ENCODE assay signal across 24 cellular contexts in the genomic region with DNA sequence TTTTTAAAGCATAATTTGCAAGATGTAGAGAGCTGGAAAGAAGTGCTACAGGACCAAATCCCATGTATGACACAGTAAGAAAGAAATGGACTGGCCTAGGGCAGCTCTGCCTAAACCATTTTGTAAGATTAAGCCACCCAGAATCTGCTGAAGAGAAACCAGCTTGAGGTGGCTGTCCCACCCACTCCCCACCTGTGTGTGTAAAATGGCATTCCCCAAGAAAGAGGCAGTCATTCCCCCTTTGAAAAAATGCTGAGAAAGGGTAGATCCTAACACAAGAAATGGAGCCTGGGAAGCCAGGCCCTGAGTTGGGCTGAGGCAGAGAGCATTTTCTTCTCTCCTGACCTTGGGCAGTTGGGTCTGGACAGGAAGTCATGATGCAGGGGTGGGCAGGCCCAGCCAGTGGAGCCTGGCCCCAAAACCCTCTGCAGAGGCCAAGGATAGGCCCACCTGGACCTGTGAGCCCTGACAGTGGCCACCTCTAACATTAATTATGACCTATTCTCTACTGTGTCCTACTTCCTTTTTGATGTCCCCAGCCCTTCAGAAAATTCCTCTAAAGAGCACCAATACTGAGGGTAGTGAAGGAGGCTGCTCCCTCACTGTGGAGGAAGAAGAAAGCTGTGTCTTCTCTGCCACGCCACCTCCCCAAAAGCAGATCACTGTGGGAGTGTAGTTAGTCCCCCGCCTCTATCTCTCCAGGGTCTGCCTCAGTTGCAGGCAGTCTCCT.
"Had no signal": no experiment of that assay in that cellular context is flagged by ENCODE, and none has a peak within 500 bp of the region (broad histone marks: within the 10 kb centered on the region; RNA-seq: fewer than 3 reads in every experiment).

No MANE protein-coding gene starts in this region.

- FAIRE-seq: K562 had no signal

- DNase-seq: activated CD4-positive, alpha-beta memory T cell treated with anti-CD3 and anti-CD28 coated beads for 36 hours; activated CD4-positive, alpha-beta T cell treated with anti-CD3 and anti-CD28 coated beads, Interleukin-2, amount 10 ng/mL, durations not matched to agents 7 days and 5 days; activated CD4-positive, CD25-positive, alpha-beta regulatory T cell; activated CD8-positive, alpha-beta memory T cell treated with anti-CD3 and anti-CD28 coated beads for 24 hours; activated gamma-delta T cell; activated naive CD4-positive, alpha-beta T cell treated with anti-CD3 and anti-CD28 coated beads for 36 hours; activated T-cell treated with anti-CD3 and anti-CD28 coated beads, Interleukin-2, amount 50 U/mL, for 4 hours; caudate nucleus; Kasumi-1; MV-4-11; NCI-H1092 treated with DMSO at 0.1 percent for 48 hours; NCI-H1436 treated with DMSO at 0.1 percent for 48 hours; NCI-H187; NCI-H2081; NCI-H446; NCI-H524; PC-3; SIG-M5; T-cell; T-helper 2 cell; T1000 had no signal

- H3K4me1 Mint-ChIP-seq: activated T-helper 17 cell treated with anti-CD3 and anti-CD28 coated beads, Interleukin-2, amount 50 U/mL, for 72 hours had no signal

- H3K4me3 ChIP-seq: K562 had no signal

- H3K9me3 Mint-ChIP-seq: activated CD4-positive, alpha-beta memory T cell treated with anti-CD3 and anti-CD28 coated beads for 36 hours; activated CD4-positive, alpha-beta T cell treated with anti-CD3 and anti-CD28 coated beads, Interleukin-2, amount 10 ng/mL, durations not matched to agents 7 days and 5 days; activated naive CD4-positive, alpha-beta T cell treated with anti-CD3 and anti-CD28 coated beads for 36 hours; activated T-cell treated with anti-CD3 and anti-CD28 coated beads, Interleukin-2, amount 50 U/mL, for 4 hours; activated T-helper 17 cell treated with anti-CD3 and anti-CD28 coated beads, Interleukin-2, amount 50 U/mL, for 72 hours; T-cell had no signal

- H3K36me3 Mint-ChIP-seq: activated CD4-positive, alpha-beta memory T cell treated with anti-CD3 and anti-CD28 coated beads for 36 hours; activated naive CD8-positive, alpha-beta T cell; T-cell had no signal

- ATAC-seq: activated T-cell treated with anti-CD3 and anti-CD28 coated beads, Interleukin-2, amount 50 U/mL, for 4 hours; activated T-helper 17 cell treated with anti-CD3 and anti-CD28 coated beads, Interleukin-2, amount 50 U/mL, for 72 hours; K562; PC-3; T-cell had no signal

- H3K4me3 Mint-ChIP-seq: activated CD4-positive, alpha-beta memory T cell treated with anti-CD3 and anti-CD28 coated beads for 36 hours; activated CD4-positive, alpha-beta T cell treated with anti-CD3 and anti-CD28 coated beads, Interleukin-2, amount 10 ng/mL, durations not matched to agents 7 days and 5 days; activated naive CD4-positive, alpha-beta T cell treated with anti-CD3 and anti-CD28 coated beads for 36 hours; activated naive CD8-positive, alpha-beta T cell; activated T-cell treated with anti-CD3 and anti-CD28 coated beads, Interleukin-2, amount 50 U/mL, for 4 hours; activated T-helper 17 cell treated with anti-CD3 and anti-CD28 coated beads, Interleukin-2, amount 50 U/mL, for 72 hours; T-cell had no signal

- H3K27ac Mint-ChIP-seq: activated CD4-positive, alpha-beta memory T cell treated with anti-CD3 and anti-CD28 coated beads for 36 hours; activated CD4-positive, alpha-beta T cell treated with anti-CD3 and anti-CD28 coated beads, Interleukin-2, amount 10 ng/mL, durations not matched to agents 7 days and 5 days; activated naive CD4-positive, alpha-beta T cell treated with anti-CD3 and anti-CD28 coated beads for 36 hours; activated naive CD8-positive, alpha-beta T cell; activated T-helper 17 cell treated with anti-CD3 and anti-CD28 coated beads, Interleukin-2, amount 50 U/mL, for 72 hours; T-cell had no signal
